29 cellular contexts compared by ENCODE assay signal in the genomic region with DNA sequence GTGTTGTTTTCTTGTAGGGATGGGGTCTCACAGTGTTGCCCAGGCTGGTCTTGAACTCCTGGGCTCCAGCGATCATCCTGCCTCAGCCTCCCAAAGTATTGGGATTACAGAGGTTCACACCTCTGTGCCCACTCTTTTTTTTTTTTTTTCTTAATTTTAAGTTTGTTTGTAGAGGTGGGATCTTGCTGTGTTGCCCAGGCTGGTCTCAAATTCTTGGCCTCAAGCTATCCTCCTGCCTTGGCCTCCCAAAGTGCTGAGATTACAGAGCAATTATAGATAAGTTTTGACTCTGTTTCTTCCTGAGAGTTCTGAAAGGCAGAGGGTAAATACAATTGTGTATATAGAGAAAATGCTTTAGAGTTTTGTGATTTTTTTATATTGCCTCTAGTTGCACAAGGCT.
"Had no signal": no experiment of that assay in that cellular context is flagged by ENCODE, and none has a peak within 500 bp of the region (broad histone marks: within the 10 kb centered on the region; RNA-seq: fewer than 3 reads in every experiment).

No MANE protein-coding gene starts in this region.

- ATAC-seq: activated naive CD4-positive, alpha-beta T cell treated with anti-CD3 and anti-CD28 coated beads, Interleukin-2, amount 50 U/mL, for 72 hours; activated T-cell treated with anti-CD3 and anti-CD28 coated beads, Interleukin-2, amount 50 U/mL, for 72 hours; esophagus mucosa; foreskin keratinocyte; gastrocnemius medialis; heart left ventricle had no signal

- H3K4me3 Mint-ChIP-seq: activated CD4-positive, alpha-beta memory T cell treated with anti-CD3 and anti-CD28 coated beads, Interleukin-2, amount 10 ng/mL, durations not matched to agents 7 days and 5 days; activated CD4-positive, alpha-beta T cell treated with anti-CD3 and anti-CD28 coated beads, Interleukin-2, amount 10 ng/mL, durations not matched to agents 7 days and 5 days; activated naive CD4-positive, alpha-beta T cell treated with anti-CD3 and anti-CD28 coated beads, Interleukin-2, amount 10 ng/mL, durations not matched to agents 7 days and 5 days; activated naive CD8-positive, alpha-beta T cell treated with anti-CD3 and anti-CD28 coated beads, Interleukin-2, amount 10 ng/mL, durations not matched to agents 7 days and 5 days; activated T-cell treated with anti-CD3 and anti-CD28 coated beads, Interleukin-2, amount 50 U/mL, for 24 hours; activated T-cell treated with anti-CD3 and anti-CD28 coated beads, Interleukin-2, amount 50 U/mL, for 72 hours; brain; central memory CD8-positive, alpha-beta T cell; dendritic cell treated with granulocyte-macrophage colony-stimulating factor and Interleukin-4, amounts not matched to agents 40 ng/mL and 50 ng/mL, for 4 days; endodermal cell had no signal

- H3K9me3 Mint-ChIP-seq: activated CD4-positive, alpha-beta memory T cell treated with anti-CD3 and anti-CD28 coated beads, Interleukin-2, amount 10 ng/mL, durations not matched to agents 7 days and 5 days; activated CD4-positive, alpha-beta T cell treated with anti-CD3 and anti-CD28 coated beads, Interleukin-2, amount 10 ng/mL, durations not matched to agents 7 days and 5 days; activated naive CD4-positive, alpha-beta T cell treated with anti-CD3 and anti-CD28 coated beads, Interleukin-2, amount 10 ng/mL, durations not matched to agents 7 days and 5 days; activated naive CD8-positive, alpha-beta T cell treated with anti-CD3 and anti-CD28 coated beads, Interleukin-2, amount 10 ng/mL, durations not matched to agents 7 days and 5 days; activated T-cell treated with anti-CD3 and anti-CD28 coated beads, Interleukin-2, amount 50 U/mL, for 24 hours; activated T-cell treated with anti-CD3 and anti-CD28 coated beads, Interleukin-2, amount 50 U/mL, for 72 hours; central memory CD8-positive, alpha-beta T cell; dendritic cell treated with granulocyte-macrophage colony-stimulating factor and Interleukin-4, amounts not matched to agents 40 ng/mL and 50 ng/mL, for 4 days had no signal

- H3K27me3 ChIP-seq: ascending aorta, dorsolateral prefrontal cortex, foreskin keratinocyte, gastrocnemius medialis, heart left ventricle had no signal

- FAIRE-seq: bronchial epithelial cell had no signal

- H3K36me3 Mint-ChIP-seq: activated naive CD4-positive, alpha-beta T cell treated with anti-CD3 and anti-CD28 coated beads, Interleukin-2, amount 10 ng/mL, durations not matched to agents 7 days and 5 days; activated naive CD4-positive, alpha-beta T cell treated with anti-CD3 and anti-CD28 coated beads, Interleukin-2, amount 50 U/mL, for 72 hours; activated naive CD8-positive, alpha-beta T cell treated with anti-CD3 and anti-CD28 coated beads, Interleukin-2, amount 10 ng/mL, durations not matched to agents 7 days and 5 days had no signal

- H3K9me3 ChIP-seq: ascending aorta, gastrocnemius medialis, heart left ventricle had no signal

- H3K36me3 ChIP-seq: ascending aorta, gastrocnemius medialis, heart left ventricle had no signal

- H3K27ac ChIP-seq: ascending aorta, coronary artery, dorsolateral prefrontal cortex, foreskin keratinocyte, heart left ventricle had no signal

- H3K4me1 Mint-ChIP-seq: activated naive CD4-positive, alpha-beta T cell treated with anti-CD3 and anti-CD28 coated beads, Interleukin-2, amount 10 ng/mL, durations not matched to agents 7 days and 5 days; central memory CD8-positive, alpha-beta T cell had no signal

- H3K4me3 ChIP-seq: ascending aorta, coronary artery, dorsolateral prefrontal cortex, gastrocnemius medialis, heart left ventricle had no signal

- DNase-seq: activated CD4-positive, alpha-beta memory T cell treated with anti-CD3 and anti-CD28 coated beads, Interleukin-2, amount 10 ng/mL, durations not matched to agents 7 days and 5 days; activated CD4-positive, alpha-beta T cell treated with anti-CD3 and anti-CD28 coated beads for 1 hour; activated CD4-positive, alpha-beta T cell treated with anti-CD3 and anti-CD28 coated beads for 4 hours; activated CD4-positive, alpha-beta T cell treated with anti-CD3 and anti-CD28 coated beads, Interleukin-2, amount 10 ng/mL, durations not matched to agents 7 days and 5 days; activated CD4-positive, alpha-beta T cell treated with anti-CD3 and anti-CD28 coated beads, Interleukin-2, amount 50 U/mL, for 4 hours; activated CD8-positive, alpha-beta memory T cell treated with anti-CD3 and anti-CD28 coated beads, Interleukin-2, amount 50 U/mL, for 48 hours; activated gamma-delta T cell; activated naive CD4-positive, alpha-beta T cell; activated naive CD4-positive, alpha-beta T cell treated with anti-CD3 and anti-CD28 coated beads, Interleukin-2, amount 10 ng/mL, durations not matched to agents 7 days and 5 days; activated naive CD8-positive, alpha-beta T cell treated with anti-CD3 and anti-CD28 coated beads, Interleukin-2, amount 10 ng/mL, durations not matched to agents 7 days and 5 days; activated T-cell treated with anti-CD3 and anti-CD28 coated beads for 4 hours; activated T-cell treated with anti-CD3 and anti-CD28 coated beads, Interleukin-2, amount 50 U/mL, for 24 hours; activated T-cell treated with anti-CD3 and anti-CD28 coated beads, Interleukin-2, amount 50 U/mL, for 72 hours; dorsolateral prefrontal cortex; effector memory CD4-positive, alpha-beta T cell; endodermal cell; foreskin keratinocyte; gastrocnemius medialis; glutamatergic neuron; heart left ventricle; T-helper 2 cell had no signal

- H3K27ac Mint-ChIP-seq: activated CD4-positive, alpha-beta memory T cell treated with anti-CD3 and anti-CD28 coated beads, Interleukin-2, amount 10 ng/mL, durations not matched to agents 7 days and 5 days; activated CD4-positive, alpha-beta T cell treated with anti-CD3 and anti-CD28 coated beads, Interleukin-2, amount 10 ng/mL, durations not matched to agents 7 days and 5 days; activated naive CD4-positive, alpha-beta T cell treated with anti-CD3 and anti-CD28 coated beads, Interleukin-2, amount 10 ng/mL, durations not matched to agents 7 days and 5 days; activated naive CD4-positive, alpha-beta T cell treated with anti-CD3 and anti-CD28 coated beads, Interleukin-2, amount 50 U/mL, for 72 hours; activated naive CD8-positive, alpha-beta T cell treated with anti-CD3 and anti-CD28 coated beads, Interleukin-2, amount 10 ng/mL, durations not matched to agents 7 days and 5 days; activated T-cell treated with anti-CD3 and anti-CD28 coated beads, Interleukin-2, amount 50 U/mL, for 24 hours; activated T-cell treated with anti-CD3 and anti-CD28 coated beads, Interleukin-2, amount 50 U/mL, for 72 hours; dendritic cell treated with granulocyte-macrophage colony-stimulating factor and Interleukin-4, amounts not matched to agents 40 ng/mL and 50 ng/mL, for 4 days; endodermal cell had no signal
